ENCODE assay signal across 8 cellular contexts in genomic region chr22:35258144-35258988, GRCh38. TPM values are rescaled to one million over a fixed set of nuclear protein-coding genes. Genes with fewer than 3 reads are reported as not detected.
DNase-seq lines count a peak whose midpoint lies in the region; ATAC-seq and TF ChIP-seq lines count a peak whose summit lies in the region.

No MANE protein-coding gene starts in this region.

- TF ChIP-seq CTCF in sigmoid colon (IDR thresholded peaks at IDR 0.05): no peak

- H3K4me1 ChIP-seq in sigmoid colon: peaks cover 0 to 21% (median 13%) of the 10 kb centered on the region in 4 donors

- H3K36me3 ChIP-seq in sigmoid colon: peaks cover 0 to 13% (median 5%) of the 10 kb centered on the region in 4 donors

- no peaks in the 10 kb centered on the region for H3K9me3 Mint-ChIP-seq in activated naive CD8-positive, alpha-beta T cell treated with anti-CD3 and anti-CD28 coated beads for 36 hours

- no peaks in the 10 kb centered on the region for H3K27me3 ChIP-seq in sigmoid colon

- H3K4me3 ChIP-seq in Jurkat, Clone E6-1 (ENCODE audit: low read length): peak overlapping the region; percentile 64
- H3K4me3 ChIP-seq in sigmoid colon: peak overlapping the region; percentile 57 to 95 (median 76)

- H3K9me3 ChIP-seq in sigmoid colon: no peaks in the 10 kb centered on the region

- peak overlapping the region; percentile 92 for H3K4me3 Mint-ChIP-seq in activated naive CD8-positive, alpha-beta T cell treated with anti-CD3 and anti-CD28 coated beads for 36 hours

- TF ChIP-seq EP300 in sigmoid colon (IDR thresholded peaks at IDR 0.05): no peak

- H3K27ac Mint-ChIP-seq in activated naive CD8-positive, alpha-beta T cell treated with anti-CD3 and anti-CD28 coated beads for 36 hours: peak overlapping the region; percentile 90

- intact Hi-C loops in sigmoid colon (cut with DNase I): loop anchor here (5.0 kb wide), 1 partner anchor 39 kb away; the partner anchor contains the start of gene TOM1

- peak overlapping the region; percentile 88 to 97 (median 96) for H3K27ac ChIP-seq in sigmoid colon

- H3K27me3 Mint-ChIP-seq in activated naive CD8-positive, alpha-beta T cell treated with anti-CD3 and anti-CD28 coated beads for 36 hours: no peaks in the 10 kb centered on the region

- no peak for TF ChIP-seq POLR2A in sigmoid colon (IDR thresholded peaks at IDR 0.05)

- 20 to 43% methylated on average over 23 of the region's 23 CpGs for WGBS in sigmoid colon, 2 donors

- DNase-seq in G401 (ENCODE audit: low spot score) (peak; percentile 33), iPS DF 4.7 (ENCODE audit: extremely low read depth, low spot score) (peak; percentile 9), sigmoid colon (no peak), CD1c-positive myeloid dendritic cell (ENCODE audit: extremely low spot score) (no peak), NCI-H128 (lab: John Stamatoyannopoulos, UW; ENCODE audit: unreplicated experiment) (no peak)
- DNase-seq in Jurkat, Clone E6-1 (ENCODE audit: low read depth, low spot score): no peak
- DNase-seq in activated naive CD8-positive, alpha-beta T cell treated with anti-CD3 and anti-CD28 coated beads for 36 hours: no peak

- peaks cover 16% of the 10 kb centered on the region for H3K36me3 Mint-ChIP-seq in activated naive CD8-positive, alpha-beta T cell treated with anti-CD3 and anti-CD28 coated beads for 36 hours

- in situ Hi-C loops in G401 (cut with HindIII; ENCODE audit: low sequenced_read_pairs): no loop called here

- H3K4me1 Mint-ChIP-seq in activated naive CD8-positive, alpha-beta T cell treated with anti-CD3 and anti-CD28 coated beads for 36 hours: peaks cover 26% of the 10 kb centered on the region

- no peak for ATAC-seq in HG02973 (IDR thresholded peaks at IDR 0.05; ENCODE audit: unreplicated experiment)

RNA-seq across cellular contexts. Expression of gene HMGXB4, which starts 1.1 kb away (rescaled TPM):
- total RNA-seq in G401 (2014; rRNA removed; shearing (Covaris generic)): 22.5 and 30.2 TPM in 2 replicates
- polyA plus RNA-seq in Jurkat, Clone E6-1 (2012; ENCODE audit: insufficient read depth, insufficient read length): 33.3 TPM
- total RNA-seq in activated naive CD8-positive, alpha-beta T cell treated with anti-CD3 and anti-CD28 coated beads for 36 hours: 10 to 100 TPM; 37.2 to 37.5 TPM
- 10 to 100 TPM; 14.8 to 20.9 (median 16.9) TPM for total RNA-seq in sigmoid colon
- polyA plus RNA-seq in sigmoid colon: 10 to 100 TPM in 2 of 3 donors, 1 to 10 TPM in 1; 9.7 to 11.8 (median 10.8) TPM

RNA-seq across cellular contexts. Expression of gene TOM1, which starts 41.3 kb away (rescaled TPM):
- total RNA-seq in G401 (2014; rRNA removed; shearing (Covaris generic)): 43.7 and 47.5 TPM in 2 replicates
- polyA plus RNA-seq in Jurkat, Clone E6-1 (2012; ENCODE audit: insufficient read depth, insufficient read length): 23.6 TPM
- total RNA-seq in activated naive CD8-positive, alpha-beta T cell treated with anti-CD3 and anti-CD28 coated beads for 36 hours: 10 to 100 TPM; 13.9 to 14.5 TPM
- total RNA-seq in sigmoid colon: 10 to 100 TPM; 32.5 to 66.5 (median 48.5) TPM
- 10 to 100 TPM; 48.6 to 56.7 (median 53.2) TPM for polyA plus RNA-seq in sigmoid colon

Comparison
In these comparisons a context has a peak if more than half of its experiments do, and no peak if none do; other contexts are left out.
1. DNase-seq: peak in G401 (single experiment) and iPS DF 4.7 (single experiment); none in Jurkat, Clone E6-1 (single experiment), activated naive CD8-positive, alpha-beta T cell treated with anti-CD3 and anti-CD28 coated beads for 36 hours (single experiment), sigmoid colon (single experiment), CD1c-positive myeloid dendritic cell (single experiment) and NCI-H128 (single experiment).